15 cellular contexts compared by ENCODE assay signal in the genomic region with DNA sequence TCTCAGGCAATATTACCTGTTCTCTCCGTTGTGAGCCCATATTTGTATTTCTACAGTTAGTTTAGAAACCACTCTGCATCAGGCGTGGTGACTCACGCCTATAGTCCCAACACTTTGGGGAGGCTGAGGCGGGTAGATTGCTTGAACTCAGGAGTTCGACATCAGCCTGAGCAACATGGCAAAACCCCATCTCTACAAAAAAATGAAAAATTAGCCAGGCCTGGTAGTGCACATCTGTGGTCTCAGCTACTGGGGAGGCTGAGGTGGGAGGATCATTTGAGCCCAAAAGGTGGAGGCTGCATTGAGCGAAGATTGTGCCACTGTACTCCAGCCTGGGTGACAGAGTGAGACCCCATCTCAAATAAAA. TPM values are rescaled to one million over a fixed set of nuclear protein-coding genes. Genes with fewer than 3 reads are reported as not detected.
DNase-seq lines count a peak whose midpoint lies in the region; ATAC-seq and TF ChIP-seq lines count a peak whose summit lies in the region.
"Had no signal": no experiment of that assay in that cellular context is flagged by ENCODE, and none has a peak within 500 bp of the region (broad histone marks: within the 10 kb centered on the region; RNA-seq: fewer than 3 reads in every experiment).

No MANE protein-coding gene starts in this region.

- H3K27ac Mint-ChIP-seq in activated CD8-positive, alpha-beta memory T cell treated with anti-CD3 and anti-CD28 coated beads, Interleukin-2, amount 10 ng/mL, durations not matched to agents 7 days and 5 days: no peak overlapping the region
- peak overlapping the region; percentile 55 to 85 for H3K27ac Mint-ChIP-seq in T-cell

- peaks cover 27% of the 10 kb centered on the region for H3K4me1 Mint-ChIP-seq in activated CD8-positive, alpha-beta memory T cell treated with anti-CD3 and anti-CD28 coated beads, Interleukin-2, amount 10 ng/mL, durations not matched to agents 7 days and 5 days
- H3K4me1 Mint-ChIP-seq in T-cell: peaks cover 47 to 59% (median 54%) of the 10 kb centered on the region in 3 donors

- no peak overlapping the region for H3K4me3 ChIP-seq in mesenchymal stem cell (ENCODE audit: insufficient read depth in 1 of 2, low read depth in 1 of 2, low read length in 2 of 2)
- H3K4me3 ChIP-seq in suprapubic skin: no peak overlapping the region
- H3K4me3 ChIP-seq: thyroid gland had no signal

- peak overlapping the region; percentile 91 for H4K91ac ChIP-seq in mesenchymal stem cell (ENCODE audit: low read length)

- H3K9me3 ChIP-seq in mesenchymal stem cell (ENCODE audit: control insufficient read depth, low read length) (no peaks in the 10 kb centered on the region), suprapubic skin (no peaks in the 10 kb centered on the region)
- H3K9me3 ChIP-seq: thyroid gland had no signal

- H3K4me1 ChIP-seq in mesenchymal stem cell (ENCODE audit: control insufficient read depth, insufficient read depth, low read depth, low read length): peaks cover 10% of the 10 kb centered on the region
- peaks cover 17% of the 10 kb centered on the region for H3K4me1 ChIP-seq in suprapubic skin

- H2BK120ac ChIP-seq in mesenchymal stem cell (ENCODE audit: low read depth, low read length): peak overlapping the region; percentile 71

- CTCF ChIA-PET in activated CD8-positive, alpha-beta memory T cell treated with anti-CD3 and anti-CD28 coated beads, Interleukin-2, amount 10 ng/mL, durations not matched to agents 7 days and 5 days (lab: Charles Lee): interaction anchor here (3.4 kb wide), 1 partner anchor 57 kb away, joined by 25 read pairs; no protein-coding TSS in a partner anchor
- CTCF ChIA-PET in T-cell (lab: Charles Lee): no interaction called here

- H3K27me3 ChIP-seq in mesenchymal stem cell (ENCODE audit: control insufficient read depth in 1 of 2, insufficient read depth in 1 of 2, low read length in 2 of 2): no peaks in the 10 kb centered on the region
- H3K27me3 ChIP-seq in suprapubic skin: no peaks in the 10 kb centered on the region
- H3K27me3 ChIP-seq: thyroid gland had no signal

- DNase-seq in activated CD8-positive, alpha-beta memory T cell treated with anti-CD3 and anti-CD28 coated beads, Interleukin-2, amount 50 U/mL, for 4 hours: peak; percentile 32
- DNase-seq in activated CD8-positive, alpha-beta memory T cell treated with anti-CD3 and anti-CD28 coated beads, Interleukin-2, amount 10 ng/mL, durations not matched to agents 7 days and 5 days: no peak
- DNase-seq in T-cell (no peak), mesenchymal stem cell (no peak), suprapubic skin (ENCODE audit: low spot score in 2 of 2) (no peak), NCI-H774 (lab: John Stamatoyannopoulos, UW) (no peak), DMS153 (lab: John Stamatoyannopoulos, UW) (no peak)
- DNase-seq: activated T-cell treated with anti-CD3 and anti-CD28 coated beads, Interleukin-2, amount 50 U/mL, for 48 hours; caudate nucleus; midbrain; NCI-H1417 treated with DMSO at 0.1 percent for 48 hours; NCI-H524; retina; thyroid gland had no signal

- H3K36me3 ChIP-seq in mesenchymal stem cell (ENCODE audit: control insufficient read depth in 1 of 2, insufficient read depth in 2 of 2, low read depth in 1 of 2, low read length in 2 of 2) (no peaks in the 10 kb centered on the region), suprapubic skin (no peaks in the 10 kb centered on the region)
- H3K36me3 ChIP-seq: thyroid gland had no signal

- POLR2A ChIA-PET in T-cell (lab: Charles Lee): no interaction called here

- H3K9ac ChIP-seq in mesenchymal stem cell (ENCODE audit: low read length): no peak overlapping the region

- H2AK5ac ChIP-seq in mesenchymal stem cell (ENCODE audit: low read length, severe bottlenecking): no peak overlapping the region

- TF ChIP-seq POLR2A in suprapubic skin (IDR thresholded peaks at IDR 0.05): no peak

- TF ChIP-seq CTCF in suprapubic skin (IDR thresholded peaks at IDR 0.05): no peak

- H3K4me3 Mint-ChIP-seq in activated CD8-positive, alpha-beta memory T cell treated with anti-CD3 and anti-CD28 coated beads, Interleukin-2, amount 10 ng/mL, durations not matched to agents 7 days and 5 days: no peak overlapping the region
- no peak overlapping the region for H3K4me3 Mint-ChIP-seq in T-cell

- H3K79me1 ChIP-seq in mesenchymal stem cell (replicated peaks; ENCODE audit: low read length, poor library complexity, severe bottlenecking): no peaks in the 10 kb centered on the region

- H2BK15ac ChIP-seq in mesenchymal stem cell (ENCODE audit: low read depth, poor library complexity, severe bottlenecking): no peak overlapping the region

- no peak overlapping the region for H3K4me2 ChIP-seq in mesenchymal stem cell (ENCODE audit: low read length, poor library complexity, severe bottlenecking)

- H3K18ac ChIP-seq in mesenchymal stem cell (ENCODE audit: low read depth in 1 of 2, low read length in 2 of 2): peak overlapping the region; percentile 49 to 80

- H3K4ac ChIP-seq in mesenchymal stem cell (ENCODE audit: low read depth in 1 of 2, low read length in 2 of 2): peak overlapping the region in 1 of 2 experiments; percentile 5

- no peak overlapping the region for H3K14ac ChIP-seq in mesenchymal stem cell (ENCODE audit: low read length in 2 of 2)

- H3K36me3 Mint-ChIP-seq in activated CD8-positive, alpha-beta memory T cell treated with anti-CD3 and anti-CD28 coated beads, Interleukin-2, amount 10 ng/mL, durations not matched to agents 7 days and 5 days: no peaks in the 10 kb centered on the region
- H3K36me3 Mint-ChIP-seq in T-cell: no peaks in the 10 kb centered on the region

- peak overlapping the region; percentile 57 to 93 for H2BK12ac ChIP-seq in mesenchymal stem cell (ENCODE audit: low read length in 2 of 2)

- H4K8ac ChIP-seq in mesenchymal stem cell (ENCODE audit: low read length): no peak overlapping the region

- no peaks in the 10 kb centered on the region for H3K9me3 Mint-ChIP-seq in activated CD8-positive, alpha-beta memory T cell treated with anti-CD3 and anti-CD28 coated beads, Interleukin-2, amount 10 ng/mL, durations not matched to agents 7 days and 5 days (ENCODE audit: low read depth)
- no peaks in the 10 kb centered on the region for H3K9me3 Mint-ChIP-seq in T-cell

- no peaks in the 10 kb centered on the region for H3K27me3 Mint-ChIP-seq in activated CD8-positive, alpha-beta memory T cell treated with anti-CD3 and anti-CD28 coated beads, Interleukin-2, amount 10 ng/mL, durations not matched to agents 7 days and 5 days
- H3K27me3 Mint-ChIP-seq in T-cell: no peaks in the 10 kb centered on the region

- WGBS in mesenchymal stem cell: 77% methylated on average over 5 of the region's 6 CpGs
- 89% methylated on average over 6 of the region's 6 CpGs for WGBS in suprapubic skin

- no peak overlapping the region for H3K23ac ChIP-seq in mesenchymal stem cell (ENCODE audit: low read length in 2 of 2)

- H3K27ac ChIP-seq in mesenchymal stem cell (ENCODE audit: low read length, poor library complexity, severe bottlenecking) (no peak overlapping the region), suprapubic skin (peak overlapping the region; percentile 10)

- H2BK5ac ChIP-seq in mesenchymal stem cell (ENCODE audit: low read depth, low read length, poor library complexity, severe bottlenecking): no peak overlapping the region

- no peak overlapping the region for H2AFZ ChIP-seq in mesenchymal stem cell (ENCODE audit: low read depth, low read length)

- ATAC-seq in activated CD8-positive, alpha-beta memory T cell treated with anti-CD3 and anti-CD28 coated beads, Interleukin-2, amount 10 ng/mL, durations not matched to agents 7 days and 5 days: no peak
- ATAC-seq in T-cell (replicated peaks in 1 of 4) (no peak), GM21381 (IDR thresholded peaks at IDR 0.05; ENCODE audit: unreplicated experiment) (no peak)

- TF ChIP-seq EP300 in suprapubic skin (IDR thresholded peaks at IDR 0.05): no peak

RNA-seq across cellular contexts. Expression of a gene that starts 19.7 kb away (rescaled TPM):
- total RNA-seq in activated CD8-positive, alpha-beta memory T cell treated with anti-CD3 and anti-CD28 coated beads, Interleukin-2, amount 10 ng/mL, durations not matched to agents 7 days and 5 days: 10 to 100 TPM; 14.4 to 34.2 TPM
- total RNA-seq in T-cell (10 to 100 TPM; 20.7 to 99.7 (median 81.3) TPM), suprapubic skin (100 to 1,000 TPM in 3 of 4 donors, 10 to 100 TPM in 1; 91.1 to 194 (median 149) TPM)
- 497 TPM for polyA plus RNA-seq in mesenchymal stem cell (2013, experiment 1 of 2)
- polyA plus RNA-seq in mesenchymal stem cell (2013, experiment 2 of 2): 504 TPM

RNA-seq across cellular contexts. Expression of a gene that starts 47.9 kb away (rescaled TPM):
- total RNA-seq in activated CD8-positive, alpha-beta memory T cell treated with anti-CD3 and anti-CD28 coated beads, Interleukin-2, amount 10 ng/mL, durations not matched to agents 7 days and 5 days: 100 to 1,000 TPM in 1 of 2 experiments, 10 to 100 TPM in 1; 77.4 to 103 TPM
- total RNA-seq in T-cell (1 to 10 TPM; 1.7 to 3.1 (median 2.5) TPM), suprapubic skin (10 to 100 TPM in 2 of 4 donors, 1 to 10 TPM in 2; 4.5 to 12.9 (median 8.4) TPM)
- polyA plus RNA-seq in mesenchymal stem cell (2013, experiment 1 of 2): 0.59 TPM
- polyA plus RNA-seq in mesenchymal stem cell (2013, experiment 2 of 2): 0.44 TPM

Comparison
In these comparisons a context has a peak if more than half of its experiments do, and no peak if none do; other contexts are left out.
1. RNA of a gene that starts 47.9 kb away (total RNA-seq): 77.4 to 103 TPM in activated CD8-positive, alpha-beta memory T cell treated with anti-CD3 and anti-CD28 coated beads, Interleukin-2, amount 10 ng/mL, durations not matched to agents 7 days and 5 days; 4.5 to 12.9 TPM in suprapubic skin and 1.7 to 3.1 TPM in T-cell; every median in the first group is over 4 times any median in the second.